Comparison of ENCODE assay signal across 9 cellular contexts in the genomic region with DNA sequence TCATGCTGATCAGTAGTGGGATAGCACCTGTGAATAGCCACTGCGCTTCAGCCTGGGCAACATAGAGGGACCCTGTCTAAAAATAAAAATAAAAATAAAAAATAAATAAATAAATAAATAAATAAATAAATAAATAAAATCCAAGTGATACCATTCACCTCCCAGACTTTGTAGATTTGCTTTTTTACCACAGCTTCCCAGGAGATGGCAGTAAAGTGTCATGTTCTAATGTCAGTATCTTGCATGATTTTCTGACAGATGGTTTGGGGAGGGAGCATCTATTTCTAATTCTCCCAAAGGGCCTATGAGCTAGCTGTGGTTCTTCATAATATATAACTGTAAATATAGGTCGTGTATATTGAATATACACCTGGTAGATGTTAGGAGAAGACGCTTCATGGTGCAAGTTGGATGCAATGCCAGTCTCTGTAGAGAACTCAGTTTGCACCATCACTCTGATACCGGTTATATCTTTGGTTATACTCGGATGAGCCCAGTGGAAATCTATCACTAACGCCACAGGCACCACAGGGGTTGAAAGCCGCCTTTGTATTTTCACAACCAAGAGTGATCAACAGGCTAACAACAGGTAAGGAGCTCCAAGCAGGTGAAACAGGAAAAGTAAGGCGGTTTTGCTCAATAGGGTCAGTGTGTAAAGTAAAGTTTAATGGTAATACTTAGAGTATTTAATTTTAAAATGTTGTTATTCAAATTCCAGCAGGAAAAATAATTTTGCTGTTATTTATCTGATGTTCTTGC. TPM values are rescaled to one million over a fixed set of nuclear protein-coding genes. Genes with fewer than 3 reads are reported as not detected.
DNase-seq lines count a peak whose midpoint lies in the region; ATAC-seq and TF ChIP-seq lines count a peak whose summit lies in the region.
"Had no signal": no experiment of that assay in that cellular context is flagged by ENCODE, and none has a peak within 500 bp of the region (broad histone marks: within the 10 kb centered on the region; RNA-seq: fewer than 3 reads in every experiment).

No MANE protein-coding gene starts in this region.

- H3K27ac Mint-ChIP-seq in activated T-helper 17 cell treated with anti-CD3 and anti-CD28 coated beads, Interleukin-2, amount 50 U/mL, for 72 hours, result no peak overlapping the region

- H3K27ac ChIP-seq in heart right ventricle (no peak overlapping the region), gastrocnemius medialis (no peak overlapping the region)

- H3K9me3 Mint-ChIP-seq in activated T-helper 17 cell treated with anti-CD3 and anti-CD28 coated beads, Interleukin-2, amount 50 U/mL, for 72 hours, result no peaks in the 10 kb centered on the region

- 18 to 27% methylated on average over 8 of the region's 8 CpGs for WGBS in heart right ventricle, 2 donors

- peaks cover 6% of the 10 kb centered on the region for H3K4me1 Mint-ChIP-seq in activated T-helper 17 cell treated with anti-CD3 and anti-CD28 coated beads, Interleukin-2, amount 50 U/mL, for 72 hours

- H3K27me3 Mint-ChIP-seq in activated T-helper 17 cell treated with anti-CD3 and anti-CD28 coated beads, Interleukin-2, amount 50 U/mL, for 72 hours, result peaks cover 14% of the 10 kb centered on the region

- peak; percentile 78 for DNase-seq in COLO829 (ENCODE audit: low spot score)
- peak; percentile 76 for DNase-seq in GM20000 (ENCODE audit: low spot score)
- DNase-seq in NCI-H2196 treated with DMSO at 0.1 percent for 48 hours (lab: John Stamatoyannopoulos, UW; ENCODE audit: unreplicated experiment), result peak; percentile 55
- peak in 1 of 2 donors; percentile 67 for DNase-seq in heart right ventricle
- DNase-seq in gastrocnemius medialis, result no peak
- DNase-seq in T1000 (lab: John Stamatoyannopoulos, UW), result no peak

- H3K36me3 Mint-ChIP-seq in activated T-helper 17 cell treated with anti-CD3 and anti-CD28 coated beads, Interleukin-2, amount 50 U/mL, for 72 hours (ENCODE audit: low read depth), result peaks cover 14% of the 10 kb centered on the region

- peaks cover 0 to 11% (median 0%) of the 10 kb centered on the region in 7 donors for H3K27me3 ChIP-seq in heart right ventricle
- peaks cover 0 to 9% (median 4%) of the 10 kb centered on the region in 3 donors for H3K27me3 ChIP-seq in gastrocnemius medialis

- in situ Hi-C loops in gastrocnemius medialis (cut with MboI; ENCODE audit: low sequenced_read_pairs in 4 of 4), result loop anchor here in 1 of 4 donors (10.0 kb wide), 1 partner anchor 53 kb away; a partner anchor contains a TSS

- intact Hi-C loops in heart right ventricle (cut with DNase I), result loop anchor here in 9 of 10 donors (1.0 to 5.0 kb wide), 4 partner anchors 49 to 51 kb away; no protein-coding TSS in a partner anchor
- intact Hi-C loops in gastrocnemius medialis (cut with DNase I; ENCODE audit: low total_unique reads), result loop anchor here (1.0 kb wide), 1 partner anchor 49 kb away; no protein-coding TSS in a partner anchor

- TF ChIP-seq CTCF in GM20000 (IDR thresholded peaks at IDR 0.05; ENCODE audit: extremely low read depth, missing control alignments), result peak; percentile 12
- TF ChIP-seq CTCF in heart right ventricle (IDR thresholded peaks at IDR 0.05), result peak in 8 of 9 donors; percentile 36 to 76 (median 64)
- TF ChIP-seq CTCF in gastrocnemius medialis (IDR thresholded peaks at IDR 0.05 in 4 of 5, conservative IDR thresholded peaks at IDR 0.05 in 1 of 5), result peak in 4 of 5 experiments; percentile 17 to 44 (median 28)

- ATAC-seq in activated T-helper 17 cell treated with anti-CD3 and anti-CD28 coated beads, Interleukin-2, amount 50 U/mL, for 72 hours (replicated peaks), result peak; percentile 25
- ATAC-seq in heart right ventricle, result peak in 1 of 8 donors; percentile 40
- peak in 1 of 2 donors; percentile 63 for ATAC-seq in gastrocnemius medialis
- ATAC-seq in HG03095 (IDR thresholded peaks at IDR 0.05; ENCODE audit: unreplicated experiment), result no peak

- no peaks in the 10 kb centered on the region for H3K9me3 ChIP-seq in heart right ventricle
- no peaks in the 10 kb centered on the region for H3K9me3 ChIP-seq in gastrocnemius medialis

- H3K4me1 ChIP-seq in heart right ventricle (peaks cover 0 to 9% (median 5%) of the 10 kb centered on the region in 9 donors), gastrocnemius medialis (no peaks in the 10 kb centered on the region)

- H3K4me3 Mint-ChIP-seq in activated T-helper 17 cell treated with anti-CD3 and anti-CD28 coated beads, Interleukin-2, amount 50 U/mL, for 72 hours, result no peak overlapping the region

- H3K36me3 ChIP-seq in heart right ventricle (peaks cover 0 to 4% (median 0%) of the 10 kb centered on the region in 9 donors), gastrocnemius medialis (no peaks in the 10 kb centered on the region)

- no peak overlapping the region for H3K4me3 ChIP-seq in heart right ventricle
- H3K4me3 ChIP-seq in gastrocnemius medialis, result no peak overlapping the region

- TF ChIP-seq POLR2A in gastrocnemius medialis (IDR thresholded peaks at IDR 0.05), result no peak

RNA-seq across cellular contexts. Expression of a gene that starts 13.9 kb away (rescaled TPM):
- 1 to 10 TPM; 2.3 to 2.6 TPM for total RNA-seq in activated T-helper 17 cell treated with anti-CD3 and anti-CD28 coated beads, Interleukin-2, amount 50 U/mL, for 72 hours
- total RNA-seq in heart right ventricle (10 to 100 TPM; 13.6 to 63.5 (median 26.0) TPM), gastrocnemius medialis (under 1 TPM in 2 of 4 donors, not detected in 2; 0.27 to 0.33 TPM)
- 10 to 100 TPM in 1 of 2 donors, 1 to 10 TPM in 1; 2.7 to 24.2 TPM for polyA plus RNA-seq in heart right ventricle

RNA-seq across cellular contexts. Expression of a gene that starts 18.1 kb away (rescaled TPM):
- total RNA-seq in activated T-helper 17 cell treated with anti-CD3 and anti-CD28 coated beads, Interleukin-2, amount 50 U/mL, for 72 hours, result 100 to 1,000 TPM in 1 of 2 donors, 10 to 100 TPM in 1; 35.8 to 113 TPM
- 1 to 10 TPM in 9 of 10 donors, under 1 TPM in 1; 0.66 to 7.8 (median 3.7) TPM for total RNA-seq in heart right ventricle
- 1 to 10 TPM; 2.3 to 4.8 TPM for polyA plus RNA-seq in heart right ventricle
- total RNA-seq in gastrocnemius medialis, result 1 to 10 TPM in 3 of 4 donors, not detected in 1; 1.2 to 2.7 (median 2.3) TPM

RNA-seq across cellular contexts. Expression of a gene that starts 20.1 kb away (rescaled TPM):
- total RNA-seq in activated T-helper 17 cell treated with anti-CD3 and anti-CD28 coated beads, Interleukin-2, amount 50 U/mL, for 72 hours, result 10 to 100 TPM; 45.5 to 47.6 TPM
- total RNA-seq in heart right ventricle (10 to 100 TPM in 1 of 10 donors, 1 to 10 TPM in 9; 1.7 to 22.8 (median 4.5) TPM), gastrocnemius medialis (1 to 10 TPM in 2 of 4 donors, not detected in 2; 1.2 to 1.5 TPM)
- polyA plus RNA-seq in heart right ventricle, result 10 to 100 TPM; 10.6 to 17.6 TPM

RNA-seq across cellular contexts. Expression of a gene that starts 25.5 kb away (rescaled TPM):
- 1 to 10 TPM; 1.0 to 1.4 TPM for total RNA-seq in activated T-helper 17 cell treated with anti-CD3 and anti-CD28 coated beads, Interleukin-2, amount 50 U/mL, for 72 hours
- total RNA-seq in heart right ventricle (under 1 TPM in 2 of 10 donors, not detected in 8; 0.12 to 0.35 TPM), gastrocnemius medialis (not detected)
- not detected for polyA plus RNA-seq in heart right ventricle

RNA-seq across cellular contexts. Expression of a gene that starts 25.8 kb away (rescaled TPM):
- total RNA-seq in activated T-helper 17 cell treated with anti-CD3 and anti-CD28 coated beads, Interleukin-2, amount 50 U/mL, for 72 hours, result not detected
- 100 to 1,000 TPM in 1 of 10 donors, 10 to 100 TPM in 6, 1 to 10 TPM in 3; 8.4 to 122 (median 18.2) TPM for total RNA-seq in heart right ventricle
- 10 to 100 TPM; 23.9 to 60.9 TPM for polyA plus RNA-seq in heart right ventricle
- total RNA-seq in gastrocnemius medialis, result 10 to 100 TPM in 3 of 4 donors, 1 to 10 TPM in 1; 7.2 to 25.6 (median 18.2) TPM
- total RNA-seq: T-helper 2 cell treated with Interferon-gamma antibody and Interleukin-4, amounts not matched to agents 100 ng/mL and 5 ng/mL, for 36 hours had no signal

Comparison
In these comparisons a context has a peak if more than half of its experiments do, and no peak if none do; other contexts are left out.
1. DNase-seq: peak in COLO829 (single experiment), GM20000 (single experiment) and NCI-H2196 treated with DMSO at 0.1 percent for 48 hours (single experiment); none in gastrocnemius medialis (0 of 2) and T1000 (single experiment).
2. CTCF ChIP-seq: peak in every context shown above with its lines; median percentile 64 in heart right ventricle; 28 in gastrocnemius medialis; 12 in GM20000.
3. RNA of a gene that starts 13.9 kb away (total RNA-seq): 13.6 to 63.5 TPM in heart right ventricle; 2.3 to 2.6 TPM in activated T-helper 17 cell treated with anti-CD3 and anti-CD28 coated beads, Interleukin-2, amount 50 U/mL, for 72 hours and 0.27 to 0.33 TPM in gastrocnemius medialis; every median in the first group is over 4 times any median in the second.
4. RNA of a gene that starts 18.1 kb away (total RNA-seq): 35.8 to 113 TPM in activated T-helper 17 cell treated with anti-CD3 and anti-CD28 coated beads, Interleukin-2, amount 50 U/mL, for 72 hours; 0.66 to 7.8 TPM in heart right ventricle and 1.2 to 2.7 TPM in gastrocnemius medialis; every median in the first group is over 4 times any median in the second.